ENCODE assay signal across 11 cellular contexts in genomic region chr17:77316191-77316641, GRCh38.
DNase-seq lines count a peak whose midpoint lies in the region; ATAC-seq and TF ChIP-seq lines count a peak whose summit lies in the region.
"Had no signal": no experiment of that assay in that cellular context is flagged by ENCODE, and none has a peak within 500 bp of the region (broad histone marks: within the 10 kb centered on the region; RNA-seq: fewer than 3 reads in every experiment).

No MANE protein-coding gene starts in this region.

- intact Hi-C loops in testis (cut with DNase I; ENCODE audit: low total_unique reads): no loop called here

- DNase-seq in HT1080 (ENCODE audit: low read depth) (peak; percentile 78), brain pericyte (ENCODE audit: low read depth, low spot score) (peak; percentile 87), kidney tubule cell (ENCODE audit: low spot score) (peak; percentile 74), testis (peak; percentile 51), SW480 (ENCODE audit: low spot score) (no peak)
- DNase-seq in activated effector memory CD4-positive, alpha-beta T cell treated with anti-CD3 and anti-CD28 coated beads, Interleukin-2, amount 50 U/mL, for 16 hours: no peak
- DNase-seq in activated CD4-positive, alpha-beta T cell treated with anti-CD3 and anti-CD28 coated beads for 48 hours: no peak
- DNase-seq: activated B cell treated with CpG ODN at 0.5 μM for 24 hours, colonic mucosa, NCI-H2081 had no signal

- TF ChIP-seq CTCF in testis (IDR thresholded peaks at IDR 0.05): no peak

- H3K9me3 ChIP-seq in testis: no peaks in the 10 kb centered on the region
- H3K9me3 ChIP-seq: colonic mucosa had no signal

- no peak overlapping the region for H3K4me3 ChIP-seq in testis
- H3K4me3 ChIP-seq: colonic mucosa had no signal

- H3K27ac ChIP-seq in testis: no peak overlapping the region
- H3K27ac ChIP-seq: colonic mucosa had no signal

- H3K36me3 ChIP-seq in testis (ENCODE audit: low read depth, missing control alignments): no peaks in the 10 kb centered on the region
- H3K36me3 ChIP-seq: colonic mucosa had no signal

- ATAC-seq in HG03108 (IDR thresholded peaks at IDR 0.05; ENCODE audit: unreplicated experiment): no peak

- H3K27me3 ChIP-seq in testis: no peaks in the 10 kb centered on the region
- H3K27me3 ChIP-seq: colonic mucosa had no signal

- TF ChIP-seq POLR2A in testis (IDR thresholded peaks at IDR 0.05): no peak

- peaks cover 40% of the 10 kb centered on the region for H3K4me1 ChIP-seq in testis

- 54 to 62% methylated on average over 14 of the region's 14 CpGs for WGBS in testis, 2 donors

Comparison
In these comparisons a context has a peak if more than half of its experiments do, and no peak if none do; other contexts are left out.
1. DNase-seq: peak in HT1080 (single experiment), brain pericyte (single experiment), kidney tubule cell (single experiment) and testis (single experiment); none in SW480 (single experiment), activated effector memory CD4-positive, alpha-beta T cell treated with anti-CD3 and anti-CD28 coated beads, Interleukin-2, amount 50 U/mL, for 16 hours (single experiment) and activated CD4-positive, alpha-beta T cell treated with anti-CD3 and anti-CD28 coated beads for 48 hours (single experiment).